ENCODE assay signal across 7 cellular contexts in the genomic region with DNA sequence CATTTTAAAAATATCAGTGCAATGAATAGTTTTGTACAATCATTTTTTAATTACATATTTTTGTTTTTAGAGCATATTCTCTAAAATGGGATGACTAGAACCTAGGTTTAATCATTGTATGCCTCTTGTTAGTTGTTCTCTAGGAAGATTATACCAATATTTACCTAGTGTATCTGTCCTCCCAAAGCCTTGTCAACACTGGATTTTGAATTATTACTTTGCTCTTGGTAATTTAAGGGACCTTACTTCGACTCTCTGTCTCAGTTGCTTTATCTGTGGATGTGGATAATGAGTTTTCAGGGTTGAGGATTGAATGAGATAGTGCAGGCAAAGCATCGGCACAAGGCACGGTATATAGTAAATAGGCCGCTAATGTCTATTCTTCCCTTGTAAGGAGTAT. TPM values are rescaled to one million over a fixed set of nuclear protein-coding genes. Genes with fewer than 3 reads are reported as not detected.
"Had no signal": no experiment of that assay in that cellular context is flagged by ENCODE, and none has a peak within 500 bp of the region (broad histone marks: within the 10 kb centered on the region; RNA-seq: fewer than 3 reads in every experiment).

No MANE protein-coding gene starts in this region.

- DNase-seq: GDM1, GF-D8 had no signal

- ATAC-seq: GM12878 had no signal

- H3K4me3 ChIP-seq: GM12878 had no signal

- FAIRE-seq: G401.6, GM12878, GM12892, GM19239 had no signal

RNA-seq across cellular contexts. Expression of a gene that starts 10.9 kb away (rescaled TPM):
- total RNA-seq: G401 had no signal
